ENCODE assay signal across 11 cellular contexts in the genomic region with DNA sequence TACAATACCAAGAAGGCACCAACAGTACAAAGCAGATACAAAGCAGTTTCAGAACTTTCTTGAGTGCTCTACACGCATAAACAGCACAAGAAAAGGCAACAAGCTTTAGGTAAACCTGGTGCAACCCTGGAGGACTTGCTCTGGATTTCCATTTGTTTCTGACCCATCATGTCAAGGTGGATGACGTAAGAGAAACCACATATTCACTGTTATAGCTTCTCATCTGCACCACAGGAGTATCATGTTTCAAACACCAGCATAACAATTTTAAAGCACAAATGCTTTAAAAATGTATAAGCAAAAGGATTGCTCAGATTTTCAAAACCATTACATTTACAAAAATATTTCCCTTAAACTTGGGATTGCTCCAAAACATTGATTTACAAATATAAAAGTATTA. TPM values are rescaled to one million over a fixed set of nuclear protein-coding genes. Genes with fewer than 3 reads are reported as not detected.
DNase-seq lines count a peak whose midpoint lies in the region; ATAC-seq and TF ChIP-seq lines count a peak whose summit lies in the region.
"Had no signal": no experiment of that assay in that cellular context is flagged by ENCODE, and none has a peak within 500 bp of the region (broad histone marks: within the 10 kb centered on the region; RNA-seq: fewer than 3 reads in every experiment).

No MANE protein-coding gene starts in this region.

- H3K36me3 ChIP-seq in HCT116 (ENCODE audit: control insufficient read depth in 1 of 2, insufficient read depth in 2 of 2, low read length in 2 of 2) (peaks cover 29% of the 10 kb centered on the region in 2 experiments; a peak in 3 of 4 replicates), OCI-LY7 (ENCODE audit: insufficient read depth, low read length) (peaks cover 52% of the 10 kb centered on the region), colonic mucosa (peaks cover 4% of the 10 kb centered on the region)

- peaks cover 70 to 78% of the 10 kb centered on the region in 2 donors for H3K4me1 Mint-ChIP-seq in effector memory CD8-positive, alpha-beta T cell (ENCODE audit: low read depth in 2 of 2)

- peaks cover 36% of the 10 kb centered on the region for H3K36me3 Mint-ChIP-seq in effector memory CD8-positive, alpha-beta T cell (ENCODE audit: insufficient read depth)

- BruUV-seq in HCT116 (replicated peaks; lab: Mats Ljungman, UMichigan) (TSS peak; percentile 7), OCI-LY7 (replicated peaks; lab: Mats Ljungman, UMichigan) (TSS peak; percentile 43)

- no peak for TF ChIP-seq POLR2A in HCT116 (IDR thresholded peaks at IDR 0.05; ENCODE audit: borderline replicate concordance, extremely low read depth, insufficient read depth, insufficient read length)

- H3K9ac ChIP-seq in HCT116 (ENCODE audit: low read length) (no peak overlapping the region), colonic mucosa (ENCODE audit: low read depth in 2 of 2, low read length in 2 of 2) (no peak overlapping the region)

- H3K4me3 Mint-ChIP-seq in effector memory CD8-positive, alpha-beta T cell, result peak overlapping the region in 1 of 2 donors; percentile 77

- H3K27me3 Mint-ChIP-seq in effector memory CD8-positive, alpha-beta T cell, result no peaks in the 10 kb centered on the region

- H3K4me1 ChIP-seq in HCT116 (ENCODE audit: control insufficient read depth in 1 of 2, insufficient read depth in 2 of 2, low read length in 2 of 2) (no peaks in the 10 kb centered on the region), OCI-LY7 (ENCODE audit: insufficient read depth, low read length, poor library complexity, severe bottlenecking) (peaks cover 8% of the 10 kb centered on the region), colonic mucosa (no peaks in the 10 kb centered on the region)

- RAD21 ChIA-PET in HCT116 (lab: Charles Lee; ENCODE audit: low non-redundant PET in 1 of 2, low total read pairs in 2 of 2, uncharacterized antibody in 2 of 2, unreplicated experiment in 2 of 2), result no interaction called here

- CTCF ChIA-PET in AG04450 (lab: Charles Lee), result interaction anchor here (1.2 kb wide), 1 partner anchor 179 kb away, joined by 4 read pairs; no protein-coding TSS in a partner anchor
- CTCF ChIA-PET in HCT116 (lab: Charles Lee), result no interaction called here
- CTCF ChIA-PET in OCI-LY7 (lab: Charles Lee; ENCODE audit: unreplicated experiment), result no interaction called here

- TF ChIP-seq CTCF in AG04450 (IDR thresholded peaks at IDR 0.05; ENCODE audit: low read depth, low read length), result no peak
- TF ChIP-seq CTCF in HCT116 (IDR thresholded peaks at IDR 0.05 in 2 of 3, conservative IDR thresholded peaks at IDR 0.05 in 1 of 3; ENCODE audit: borderline replicate concordance in 1 of 3, insufficient read depth in 1 of 3, low read depth in 2 of 3, low read length in 2 of 3), result no peak
- TF ChIP-seq CTCF in OCI-LY7 (conservative IDR thresholded peaks at IDR 0.05; ENCODE audit: low read length), result no peak
- TF ChIP-seq CTCF in colonic mucosa (IDR thresholded peaks at IDR 0.05), result no peak

- H3K4me3 ChIP-seq in AG04450 (ENCODE audit: low read depth, low read length) (no peak overlapping the region), HCT116 (replicated peaks in 1 of 2; ENCODE audit: low read depth in 1 of 2, low read length in 2 of 2) (no peak overlapping the region), OCI-LY7 (ENCODE audit: low read depth, low read length, poor library complexity, severe bottlenecking) (no peak overlapping the region), colonic mucosa (no peak overlapping the region)

- POLR2A ChIA-PET in AG04450 (lab: Yijun Ruan, JAX) (interaction anchor here (0.5 to 1.7 kb wide), 9 partner anchors 11 to 182 kb away, joined by 3 to 10 read pairs (median 4); partner anchors contain the start of gene YPEL1), HCT116 (lab: Charles Lee) (no interaction called here), OCI-LY7 (lab: Charles Lee) (interaction anchor here (0.9 to 1.8 kb wide), 2 partner anchors 9 to 12 kb away, joined by 3 to 11 read pairs; no protein-coding TSS in a partner anchor)

- no peaks in the 10 kb centered on the region for H3K9me3 ChIP-seq in AG04450 (ENCODE audit: control insufficient read depth, insufficient read depth, low read length)
- H3K9me3 ChIP-seq in HCT116 (ENCODE audit: control insufficient read depth in 1 of 2, insufficient read depth in 1 of 2, low read depth in 1 of 2, low read length in 2 of 2), result no peaks in the 10 kb centered on the region
- H3K9me3 ChIP-seq in OCI-LY7 (ENCODE audit: low read length), result no peaks in the 10 kb centered on the region
- no peaks in the 10 kb centered on the region for H3K9me3 ChIP-seq in colonic mucosa

- no peaks in the 10 kb centered on the region for H3K9me3 Mint-ChIP-seq in effector memory CD8-positive, alpha-beta T cell

- intact Hi-C loops in HCT116 (cut with micrococcal nuclease), result no loop called here
- intact Hi-C loops in OCI-LY7 (cut with micrococcal nuclease; ENCODE audit: unreplicated experiment), result no loop called here
- intact Hi-C loops in colonic mucosa (cut with DNase I), result no loop called here

- DNase-seq in AG04450 (ENCODE audit: low read depth, low spot score) (peak; percentile 84), HCT116 (ENCODE audit: low read depth, low spot score) (no peak), OCI-LY7 (ENCODE audit: low spot score) (no peak), NCI-H187 treated with DMSO at 0.1 percent for 48 hours (lab: John Stamatoyannopoulos, UW) (no peak), colonic mucosa (no peak)
- no peak for DNase-seq in effector memory CD8-positive, alpha-beta T cell
- DNase-seq: activated gamma-delta T cell treated with Interleukin-2 at 50 U/mL for 16 hours, cortex of kidney, NCI-H187 had no signal

- TF ChIP-seq RAD21 in HCT116 (IDR thresholded peaks at IDR 0.05; ENCODE audit: low read depth), result no peak

- H2AFZ ChIP-seq in HCT116 (ENCODE audit: low read depth, low read length, poor library complexity, severe bottlenecking) (no peak overlapping the region), OCI-LY7 (ENCODE audit: low read length) (no peak overlapping the region)

- H3K4me2 ChIP-seq in HCT116 (ENCODE audit: low read length), result no peak overlapping the region
- H3K4me2 ChIP-seq in OCI-LY7 (ENCODE audit: low read length), result no peak overlapping the region

- no peak for ATAC-seq in HCT116
- peak; percentile 18 for ATAC-seq in effector memory CD8-positive, alpha-beta T cell (replicated peaks)
- ATAC-seq in HG03196 (IDR thresholded peaks at IDR 0.05; ENCODE audit: unreplicated experiment), result no peak
- no peak for ATAC-seq in HG02938 (IDR thresholded peaks at IDR 0.05; ENCODE audit: unreplicated experiment)

- H3K27ac ChIP-seq in AG04450 (ENCODE audit: low read depth, low read length), result no peak overlapping the region
- H3K27ac ChIP-seq in HCT116 (ENCODE audit: low read depth, low read length), result no peak overlapping the region
- H3K27ac ChIP-seq in OCI-LY7 (ENCODE audit: low read depth, low read length, poor library complexity, severe bottlenecking), result no peak overlapping the region
- H3K27ac ChIP-seq in colonic mucosa, result no peak overlapping the region

- H4K20me1 ChIP-seq in HCT116 (ENCODE audit: insufficient read depth) (no peaks in the 10 kb centered on the region), OCI-LY7 (ENCODE audit: insufficient read depth, low read length) (no peaks in the 10 kb centered on the region)

- H3K27ac Mint-ChIP-seq in effector memory CD8-positive, alpha-beta T cell, result peak overlapping the region; percentile 29 to 90

- no peaks in the 10 kb centered on the region for H3K79me2 ChIP-seq in HCT116 (ENCODE audit: insufficient read depth, low read length)
- H3K79me2 ChIP-seq in OCI-LY7 (ENCODE audit: insufficient read depth, low read depth, low read length), result no peaks in the 10 kb centered on the region

- no peaks in the 10 kb centered on the region for H3K9me2 ChIP-seq in HCT116 (ENCODE audit: insufficient read depth)
- no peaks in the 10 kb centered on the region for H3K9me2 ChIP-seq in OCI-LY7 (ENCODE audit: insufficient read depth, low read length)

- no peaks in the 10 kb centered on the region for H3K27me3 ChIP-seq in AG04450 (ENCODE audit: control insufficient read depth, insufficient read depth, low read length)
- H3K27me3 ChIP-seq in HCT116 (ENCODE audit: insufficient read depth, low read length), result no peaks in the 10 kb centered on the region
- no peaks in the 10 kb centered on the region for H3K27me3 ChIP-seq in colonic mucosa

TF ChIP-seq in HCT116, 20 proteins besides CTCF, POLR2A, EP300 and RAD21 (continues in another document):
- TF ChIP-seq JUND (IDR thresholded peaks at IDR 0.05) (no peak), TCF7L2 (IDR thresholded peaks at IDR 0.05; ENCODE audit: borderline replicate concordance, extremely low read depth, insufficient read depth, insufficient read length) (no peak), ELF1 (IDR thresholded peaks at IDR 0.05; ENCODE audit: borderline replicate concordance, low read depth) (no peak), EGR1 (IDR thresholded peaks at IDR 0.05; ENCODE audit: low read depth) (no peak), ZFX (IDR thresholded peaks at IDR 0.05) (no peak), POLR2AphosphoS5 (IDR thresholded peaks at IDR 0.05; ENCODE audit: low read depth, low read length) (no peak), EZH2phosphoT487 (IDR thresholded peaks at IDR 0.05; ENCODE audit: borderline replicate concordance) (no peak), SIN3A (IDR thresholded peaks at IDR 0.05; ENCODE audit: low read depth) (no peak)
- TF ChIP-seq, protein P1, sequence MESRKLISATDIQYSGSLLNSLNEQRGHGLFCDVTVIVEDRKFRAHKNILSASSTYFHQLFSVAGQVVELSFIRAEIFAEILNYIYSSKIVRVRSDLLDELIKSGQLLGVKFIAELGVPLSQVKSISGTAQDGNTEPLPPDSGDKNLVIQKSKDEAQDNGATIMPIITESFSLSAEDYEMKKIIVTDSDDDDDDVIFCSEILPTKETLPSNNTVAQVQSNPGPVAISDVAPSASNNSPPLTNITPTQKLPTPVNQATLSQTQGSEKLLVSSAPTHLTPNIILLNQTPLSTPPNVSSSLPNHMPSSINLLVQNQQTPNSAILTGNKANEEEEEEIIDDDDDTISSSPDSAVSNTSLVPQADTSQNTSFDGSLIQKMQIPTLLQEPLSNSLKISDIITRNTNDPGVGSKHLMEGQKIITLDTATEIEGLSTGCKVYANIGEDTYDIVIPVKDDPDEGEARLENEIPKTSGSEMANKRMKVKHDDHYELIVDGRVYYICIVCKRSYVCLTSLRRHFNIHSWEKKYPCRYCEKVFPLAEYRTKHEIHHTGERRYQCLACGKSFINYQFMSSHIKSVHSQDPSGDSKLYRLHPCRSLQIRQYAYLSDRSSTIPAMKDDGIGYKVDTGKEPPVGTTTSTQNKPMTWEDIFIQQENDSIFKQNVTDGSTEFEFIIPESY (IDR thresholded peaks at IDR 0.05; ENCODE audit: extremely low read depth, insufficient replicate concordance, low read length), result no peak

RNA-seq across cellular contexts. Expression of gene YPEL1, which starts 25.0 kb away (rescaled TPM):
- 5.5 and 6.1 TPM in 2 replicates for polyA plus RNA-seq in AG04450 (2011; rRNA removed)
- polyA minus RNA-seq in AG04450 (2011; rRNA and poly(A)+ RNA removed), result 4.2 and 5.0 TPM in 2 replicates
- 3.1 TPM for total RNA-seq in HCT116 (2021; ENCODE audit: unreplicated experiment)
- 2.0 and 2.9 TPM in 2 replicates for polyA plus RNA-seq in HCT116 (2012)
- 15.1 and 18.8 TPM in 2 replicates for total RNA-seq in OCI-LY7 (2014; rRNA removed; shearing (Covaris generic))
- total RNA-seq in OCI-LY7 (2022), result 18.2 and 24.8 TPM in 2 replicates
- 1 to 10 TPM; 2.2 to 2.9 TPM for total RNA-seq in colonic mucosa
